ENCODE assay signal across 1 cellular context in genomic region chr3:65953881-65954733, GRCh38.
TF ChIP-seq lines count a peak whose summit lies in the region.

No MANE protein-coding gene starts in this region.

TF ChIP-seq in HepG2, 621 proteins besides CTCF, POLR2A, EP300 and RAD21 (continued from another document and continues in another):
- TF ChIP-seq, protein P1, sequence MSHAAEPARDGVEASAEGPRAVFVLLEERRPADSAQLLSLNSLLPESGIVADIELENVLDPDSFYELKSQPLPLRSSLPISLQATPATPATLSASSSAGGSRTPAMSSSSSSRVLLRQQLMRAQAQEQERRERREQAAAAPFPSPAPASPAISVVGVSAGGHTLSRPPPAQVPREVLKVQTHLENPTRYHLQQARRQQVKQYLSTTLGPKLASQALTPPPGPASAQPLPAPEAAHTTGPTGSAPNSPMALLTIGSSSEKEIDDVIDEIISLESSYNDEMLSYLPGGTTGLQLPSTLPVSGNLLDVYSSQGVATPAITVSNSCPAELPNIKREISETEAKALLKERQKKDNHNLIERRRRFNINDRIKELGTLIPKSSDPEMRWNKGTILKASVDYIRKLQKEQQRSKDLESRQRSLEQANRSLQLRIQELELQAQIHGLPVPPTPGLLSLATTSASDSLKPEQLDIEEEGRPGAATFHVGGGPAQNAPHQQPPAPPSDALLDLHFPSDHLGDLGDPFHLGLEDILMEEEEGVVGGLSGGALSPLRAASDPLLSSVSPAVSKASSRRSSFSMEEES (CRISPR knock-in tag; IDR thresholded peaks at IDR 0.05), result 0 out of 2 replicates have a peak, but pooled peaks have one; percentile 19
- TF ChIP-seq HNF4G (IDR thresholded peaks at IDR 0.05; ENCODE audit: borderline replicate concordance, low read depth, low read length) (no peak), HNF4G (CRISPR knock-in tag; IDR thresholded peaks at IDR 0.05; ENCODE audit: borderline replicate concordance, low read depth) (no peak), KDM3A (CRISPR knock-in tag; IDR thresholded peaks at IDR 0.05; ENCODE audit: low read depth) (no peak), ZNF318 (CRISPR knock-in tag; IDR thresholded peaks at IDR 0.05) (no peak), TARDBP (CRISPR knock-in tag; IDR thresholded peaks at IDR 0.05) (no peak), PITX1 (CRISPR knock-in tag; IDR thresholded peaks at IDR 0.05) (no peak), HES4 (CRISPR knock-in tag; IDR thresholded peaks at IDR 0.05; ENCODE audit: borderline replicate concordance) (no peak), RCOR2 (CRISPR knock-in tag; IDR thresholded peaks at IDR 0.05) (no peak), PBX2 (CRISPR knock-in tag; IDR thresholded peaks at IDR 0.05) (no peak), ZNF317 (CRISPR knock-in tag; IDR thresholded peaks at IDR 0.05) (no peak), ZNF20 (CRISPR knock-in tag; IDR thresholded peaks at IDR 0.05) (no peak), ZNF605 (CRISPR knock-in tag; IDR thresholded peaks at IDR 0.05) (no peak), KMT2B (CRISPR knock-in tag; IDR thresholded peaks at IDR 0.05) (no peak), ZNF142 (CRISPR knock-in tag; IDR thresholded peaks at IDR 0.05) (no peak), ZNF12 (CRISPR knock-in tag; IDR thresholded peaks at IDR 0.05) (no peak), ZXDC (CRISPR knock-in tag; IDR thresholded peaks at IDR 0.05) (no peak), TRIM24 (CRISPR knock-in tag; IDR thresholded peaks at IDR 0.05) (no peak), ZNF7 (CRISPR knock-in tag; IDR thresholded peaks at IDR 0.05) (no peak), FOSL2 (CRISPR knock-in tag; IDR thresholded peaks at IDR 0.05) (peak; percentile 52; the same call in 1 of the 2 replicates), BHLHE40 (IDR thresholded peaks at IDR 0.05; ENCODE audit: low read length) (no peak), ZFP62 (CRISPR knock-in tag; IDR thresholded peaks at IDR 0.05) (no peak), THAP7 (CRISPR knock-in tag; IDR thresholded peaks at IDR 0.05) (no peak), IKZF4 (CRISPR knock-in tag; IDR thresholded peaks at IDR 0.05; ENCODE audit: borderline replicate concordance, low read depth, not compliant biosample characterization) (no peak), ZEB1 (IDR thresholded peaks at IDR 0.05; ENCODE audit: insufficient replicate concordance, low read depth) (peak; percentile 78), ZBTB33 (CRISPR knock-in tag; IDR thresholded peaks at IDR 0.05) (no peak), ZSCAN20 (CRISPR knock-in tag; IDR thresholded peaks at IDR 0.05; ENCODE audit: borderline replicate concordance) (no peak), MED1 (CRISPR knock-in tag; IDR thresholded peaks at IDR 0.05) (peak; percentile 82), KLF16 (CRISPR knock-in tag; IDR thresholded peaks at IDR 0.05) (no peak; a peak in 1 of 4 replicates), GATAD2A (CRISPR knock-in tag; IDR thresholded peaks at IDR 0.05) (peak; percentile 77), ZNF670 (CRISPR knock-in tag; IDR thresholded peaks at IDR 0.05; ENCODE audit: borderline replicate concordance) (no peak), ZNF879 (CRISPR knock-in tag; IDR thresholded peaks at IDR 0.05) (no peak), FOXC1 (CRISPR knock-in tag; IDR thresholded peaks at IDR 0.05; ENCODE audit: borderline replicate concordance) (no peak)
- TF ChIP-seq, protein P2, sequence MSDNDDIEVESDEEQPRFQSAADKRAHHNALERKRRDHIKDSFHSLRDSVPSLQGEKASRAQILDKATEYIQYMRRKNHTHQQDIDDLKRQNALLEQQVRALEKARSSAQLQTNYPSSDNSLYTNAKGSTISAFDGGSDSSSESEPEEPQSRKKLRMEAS (IDR thresholded peaks at IDR 0.05), result peak; percentile 36; the same call in 1 of the 2 replicates
- TF ChIP-seq, protein P3, sequence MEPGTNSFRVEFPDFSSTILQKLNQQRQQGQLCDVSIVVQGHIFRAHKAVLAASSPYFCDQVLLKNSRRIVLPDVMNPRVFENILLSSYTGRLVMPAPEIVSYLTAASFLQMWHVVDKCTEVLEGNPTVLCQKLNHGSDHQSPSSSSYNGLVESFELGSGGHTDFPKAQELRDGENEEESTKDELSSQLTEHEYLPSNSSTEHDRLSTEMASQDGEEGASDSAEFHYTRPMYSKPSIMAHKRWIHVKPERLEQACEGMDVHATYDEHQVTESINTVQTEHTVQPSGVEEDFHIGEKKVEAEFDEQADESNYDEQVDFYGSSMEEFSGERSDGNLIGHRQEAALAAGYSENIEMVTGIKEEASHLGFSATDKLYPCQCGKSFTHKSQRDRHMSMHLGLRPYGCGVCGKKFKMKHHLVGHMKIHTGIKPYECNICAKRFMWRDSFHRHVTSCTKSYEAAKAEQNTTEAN (CRISPR knock-in tag; conservative IDR thresholded peaks at IDR 0.05), result no peak
